Comparison of ENCODE assay signal across 8 cellular contexts in genomic region chr5:135246923-135247795, GRCh38.
DNase-seq lines count a peak whose midpoint lies in the region; ATAC-seq and TF ChIP-seq lines count a peak whose summit lies in the region.

No MANE protein-coding gene starts in this region.

- peak; percentile 84 for DNase-seq in AG10803 (ENCODE audit: low read depth)
- peak; percentile 98 for DNase-seq in HT1080 (ENCODE audit: low read depth)
- peak; percentile 15 to 50 for DNase-seq in activated T-cell treated with anti-CD3 and anti-CD28 coated beads, Interleukin-2, amount 50 U/mL, for 72 hours
- DNase-seq in kidney glomerular epithelial cell (lab: John Stamatoyannopoulos, UW): peak; percentile 86
- DNase-seq in cerebellar cortex (ENCODE audit: low spot score): no peak
- no peak for DNase-seq in NCI-H1436 treated with DMSO at 0.1 percent for 48 hours (lab: John Stamatoyannopoulos, UW)

- no peak overlapping the region for H3K4me3 ChIP-seq in AG10803 (ENCODE audit: low read length)

- no peaks in the 10 kb centered on the region for H3K27me3 Mint-ChIP-seq in activated T-cell treated with anti-CD3 and anti-CD28 coated beads, Interleukin-2, amount 50 U/mL, for 72 hours (ENCODE audit: low read depth)

- H3K4me3 Mint-ChIP-seq in activated T-cell treated with anti-CD3 and anti-CD28 coated beads, Interleukin-2, amount 50 U/mL, for 72 hours: no peak overlapping the region

- peak; percentile 75 to 80 for ATAC-seq in activated T-cell treated with anti-CD3 and anti-CD28 coated beads, Interleukin-2, amount 50 U/mL, for 72 hours (replicated peaks in 1 of 2)
- ATAC-seq in HG02970 (IDR thresholded peaks at IDR 0.05; ENCODE audit: low FRiP score, unreplicated experiment) (no peak), HG03175 (IDR thresholded peaks at IDR 0.05; ENCODE audit: unreplicated experiment) (no peak)

- H3K9me3 Mint-ChIP-seq in activated T-cell treated with anti-CD3 and anti-CD28 coated beads, Interleukin-2, amount 50 U/mL, for 72 hours: no peaks in the 10 kb centered on the region

- no peak overlapping the region for H3K27ac Mint-ChIP-seq in activated T-cell treated with anti-CD3 and anti-CD28 coated beads, Interleukin-2, amount 50 U/mL, for 72 hours

- no peak for TF ChIP-seq CTCF in AG10803 (conservative IDR thresholded peaks at IDR 0.05; ENCODE audit: low read length)

- no peaks in the 10 kb centered on the region for H3K36me3 Mint-ChIP-seq in activated T-cell treated with anti-CD3 and anti-CD28 coated beads, Interleukin-2, amount 50 U/mL, for 72 hours (ENCODE audit: insufficient read depth in 2 of 2)

- H3K4me1 Mint-ChIP-seq in activated T-cell treated with anti-CD3 and anti-CD28 coated beads, Interleukin-2, amount 50 U/mL, for 72 hours (ENCODE audit: low read depth): peaks cover 32% of the 10 kb centered on the region

Comparison
In these comparisons a context has a peak if more than half of its experiments do, and no peak if none do; other contexts are left out.
1. DNase-seq: peak in AG10803 (single experiment), HT1080 (single experiment), activated T-cell treated with anti-CD3 and anti-CD28 coated beads, Interleukin-2, amount 50 U/mL, for 72 hours (2 of 2) and kidney glomerular epithelial cell (single experiment); none in cerebellar cortex (single experiment) and NCI-H1436 treated with DMSO at 0.1 percent for 48 hours (single experiment).
2. ATAC-seq: peak in activated T-cell treated with anti-CD3 and anti-CD28 coated beads, Interleukin-2, amount 50 U/mL, for 72 hours (2 of 2); none in HG02970 (single experiment) and HG03175 (single experiment).